ENCODE assay signal across 3 cellular contexts in the genomic region with DNA sequence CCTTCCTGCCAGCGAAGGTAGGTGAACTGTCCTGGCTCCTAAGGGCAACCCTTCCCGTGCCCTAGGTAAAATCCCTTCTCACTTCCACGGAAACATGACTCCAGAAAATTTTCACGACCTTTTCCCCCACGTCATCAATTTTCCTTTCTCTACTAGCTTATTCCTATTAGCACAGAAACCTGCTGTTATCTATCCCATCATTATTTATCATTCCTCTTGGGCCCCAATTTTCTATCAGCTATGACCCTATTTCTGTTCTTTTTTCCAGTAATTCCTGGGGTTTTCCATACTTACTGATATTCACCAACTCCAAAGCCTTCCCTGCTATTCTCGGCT.
TF ChIP-seq lines count a peak whose summit lies in the region.

No MANE protein-coding gene starts in this region.

TF ChIP-seq in IMR-90, 13 proteins besides CTCF, POLR2A, EP300 and RAD21:
- TF ChIP-seq MAFK (IDR thresholded peaks at IDR 0.05; ENCODE audit: low read depth, low read length) = peak; percentile 50; the same call in 1 of the 2 replicates
- TF ChIP-seq NFE2L2 (IDR thresholded peaks at IDR 0.05; ENCODE audit: low read depth, low read length) = no peak

TF ChIP-seq in H1, 55 proteins besides CTCF, POLR2A, EP300 and RAD21:
- no peak for TF ChIP-seq CHD1 (IDR thresholded peaks at IDR 0.05; ENCODE audit: low read depth, low read length)
- no peak for TF ChIP-seq JUN (IDR thresholded peaks at IDR 0.05; ENCODE audit: low read depth, low read length)
- no peak for TF ChIP-seq EZH2 (IDR thresholded peaks at IDR 0.05; ENCODE audit: low read depth, low read length, severe bottlenecking)
- TF ChIP-seq SP2 (IDR thresholded peaks at IDR 0.05; ENCODE audit: low read length) = no peak
- TF ChIP-seq, protein P1, sequence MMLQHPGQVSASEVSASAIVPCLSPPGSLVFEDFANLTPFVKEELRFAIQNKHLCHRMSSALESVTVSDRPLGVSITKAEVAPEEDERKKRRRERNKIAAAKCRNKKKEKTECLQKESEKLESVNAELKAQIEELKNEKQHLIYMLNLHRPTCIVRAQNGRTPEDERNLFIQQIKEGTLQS (IDR thresholded peaks at IDR 0.05; ENCODE audit: insufficient read depth, low read depth, low read length) = no peak
- TF ChIP-seq ZNF274 (IDR thresholded peaks at IDR 0.05; ENCODE audit: borderline replicate concordance, extremely low read depth, low read length) = no peak
- no peak for TF ChIP-seq RFX5 (IDR thresholded peaks at IDR 0.05; ENCODE audit: borderline replicate concordance, low read depth, low read length)
- no peak for TF ChIP-seq NRF1 (IDR thresholded peaks at IDR 0.05; ENCODE audit: low read depth, low read length)
- no peak for TF ChIP-seq JUND (IDR thresholded peaks at IDR 0.05; ENCODE audit: low read length)
- TF ChIP-seq TAF7 (optimal IDR thresholded peaks at IDR 0.05; ENCODE audit: borderline replicate concordance, low read depth, low read length) = no peak
- no peak for TF ChIP-seq SP1 (IDR thresholded peaks at IDR 0.05; ENCODE audit: low read depth, low read length)
- no peak for TF ChIP-seq RNF2 (IDR thresholded peaks at IDR 0.05; ENCODE audit: borderline replicate concordance, low read depth, low read length, missing control alignments, poor library complexity, severe bottlenecking)
- TF ChIP-seq SIX5 (IDR thresholded peaks at IDR 0.05; ENCODE audit: low read depth, low read length) = no peak
- no peak for TF ChIP-seq CBX8 (IDR thresholded peaks at IDR 0.05; ENCODE audit: borderline replicate concordance, low read depth, low read length)
- TF ChIP-seq CEBPB (IDR thresholded peaks at IDR 0.05; ENCODE audit: low read depth, low read length) = no peak
- no peak for TF ChIP-seq HDAC6 (IDR thresholded peaks at IDR 0.05; ENCODE audit: low read depth, low read length)
- no peak for TF ChIP-seq SRF (IDR thresholded peaks at IDR 0.05; ENCODE audit: low read depth, low read length)
- TF ChIP-seq EGR1 (IDR thresholded peaks at IDR 0.05; ENCODE audit: borderline replicate concordance, low read depth, low read length) = no peak

TF ChIP-seq in WTC11, 78 proteins besides CTCF, POLR2A, EP300 and RAD21:
- TF ChIP-seq ZNF263 (CRISPR knock-in tag; IDR thresholded peaks at IDR 0.05; ENCODE audit: low read depth) = no peak
- TF ChIP-seq, protein P2, sequence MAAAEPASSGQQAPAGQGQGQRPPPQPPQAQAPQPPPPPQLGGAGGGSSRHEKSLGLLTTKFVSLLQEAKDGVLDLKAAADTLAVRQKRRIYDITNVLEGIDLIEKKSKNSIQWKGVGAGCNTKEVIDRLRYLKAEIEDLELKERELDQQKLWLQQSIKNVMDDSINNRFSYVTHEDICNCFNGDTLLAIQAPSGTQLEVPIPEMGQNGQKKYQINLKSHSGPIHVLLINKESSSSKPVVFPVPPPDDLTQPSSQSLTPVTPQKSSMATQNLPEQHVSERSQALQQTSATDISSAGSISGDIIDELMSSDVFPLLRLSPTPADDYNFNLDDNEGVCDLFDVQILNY (CRISPR knock-in tag; IDR thresholded peaks at IDR 0.05) = no peak
- TF ChIP-seq, protein P3, sequence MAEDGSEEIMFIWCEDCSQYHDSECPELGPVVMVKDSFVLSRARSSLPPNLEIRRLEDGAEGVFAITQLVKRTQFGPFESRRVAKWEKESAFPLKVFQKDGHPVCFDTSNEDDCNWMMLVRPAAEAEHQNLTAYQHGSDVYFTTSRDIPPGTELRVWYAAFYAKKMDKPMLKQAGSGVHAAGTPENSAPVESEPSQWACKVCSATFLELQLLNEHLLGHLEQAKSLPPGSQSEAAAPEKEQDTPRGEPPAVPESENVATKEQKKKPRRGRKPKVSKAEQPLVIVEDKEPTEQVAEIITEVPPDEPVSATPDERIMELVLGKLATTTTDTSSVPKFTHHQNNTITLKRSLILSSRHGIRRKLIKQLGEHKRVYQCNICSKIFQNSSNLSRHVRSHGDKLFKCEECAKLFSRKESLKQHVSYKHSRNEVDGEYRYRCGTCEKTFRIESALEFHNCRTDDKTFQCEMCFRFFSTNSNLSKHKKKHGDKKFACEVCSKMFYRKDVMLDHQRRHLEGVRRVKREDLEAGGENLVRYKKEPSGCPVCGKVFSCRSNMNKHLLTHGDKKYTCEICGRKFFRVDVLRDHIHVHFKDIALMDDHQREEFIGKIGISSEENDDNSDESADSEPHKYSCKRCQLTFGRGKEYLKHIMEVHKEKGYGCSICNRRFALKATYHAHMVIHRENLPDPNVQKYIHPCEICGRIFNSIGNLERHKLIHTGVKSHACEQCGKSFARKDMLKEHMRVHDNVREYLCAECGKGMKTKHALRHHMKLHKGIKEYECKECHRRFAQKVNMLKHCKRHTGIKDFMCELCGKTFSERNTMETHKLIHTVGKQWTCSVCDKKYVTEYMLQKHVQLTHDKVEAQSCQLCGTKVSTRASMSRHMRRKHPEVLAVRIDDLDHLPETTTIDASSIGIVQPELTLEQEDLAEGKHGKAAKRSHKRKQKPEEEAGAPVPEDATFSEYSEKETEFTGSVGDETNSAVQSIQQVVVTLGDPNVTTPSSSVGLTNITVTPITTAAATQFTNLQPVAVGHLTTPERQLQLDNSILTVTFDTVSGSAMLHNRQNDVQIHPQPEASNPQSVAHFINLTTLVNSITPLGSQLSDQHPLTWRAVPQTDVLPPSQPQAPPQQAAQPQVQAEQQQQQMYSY (CRISPR knock-in tag; IDR thresholded peaks at IDR 0.05) = no peak
- TF ChIP-seq, protein P4, sequence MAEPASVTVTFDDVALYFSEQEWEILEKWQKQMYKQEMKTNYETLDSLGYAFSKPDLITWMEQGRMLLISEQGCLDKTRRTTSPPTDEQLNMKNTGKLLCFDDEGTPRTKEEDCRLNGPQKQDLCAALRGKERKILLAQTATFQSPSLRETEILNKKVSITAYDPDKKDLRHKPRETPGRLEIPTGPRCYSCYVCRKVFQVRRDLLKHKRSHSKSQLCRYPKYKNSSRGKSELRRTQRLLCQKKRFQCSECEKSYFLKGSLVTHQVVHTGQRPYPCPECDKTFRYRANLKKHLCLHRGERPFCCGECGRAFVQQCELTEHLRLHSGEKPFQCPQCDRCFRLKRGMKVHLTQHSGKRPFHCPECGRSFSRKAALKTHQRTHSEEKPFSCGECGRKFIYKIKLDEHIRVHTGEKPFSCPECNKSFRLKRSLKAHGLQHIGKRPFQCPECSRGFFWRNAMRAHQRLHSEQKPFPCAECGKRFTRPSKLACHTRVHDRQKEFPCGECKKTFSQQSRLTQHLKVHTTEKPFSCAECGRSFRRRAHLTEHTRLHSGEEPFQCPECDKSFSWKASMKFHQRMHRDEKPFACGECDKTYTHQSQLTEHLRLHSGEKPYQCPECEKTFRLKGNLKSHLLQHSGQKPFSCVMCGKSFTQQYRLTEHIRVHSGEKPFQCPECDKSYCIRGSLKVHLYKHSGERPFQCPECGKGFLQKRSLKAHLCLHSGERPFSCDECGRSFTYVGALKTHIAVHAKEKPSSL (CRISPR knock-in tag; conservative IDR thresholded peaks at IDR 0.05) = no peak
- no peak for TF ChIP-seq KAT7 (CRISPR knock-in tag; IDR thresholded peaks at IDR 0.05; ENCODE audit: borderline replicate concordance)
- TF ChIP-seq ZNF121 (CRISPR knock-in tag; IDR thresholded peaks at IDR 0.05) = no peak
- TF ChIP-seq NR2C2 (CRISPR knock-in tag; IDR thresholded peaks at IDR 0.05) = no peak
- TF ChIP-seq RELA (CRISPR knock-in tag; IDR thresholded peaks at IDR 0.05; ENCODE audit: borderline replicate concordance) = no peak
- TF ChIP-seq, protein P5, sequence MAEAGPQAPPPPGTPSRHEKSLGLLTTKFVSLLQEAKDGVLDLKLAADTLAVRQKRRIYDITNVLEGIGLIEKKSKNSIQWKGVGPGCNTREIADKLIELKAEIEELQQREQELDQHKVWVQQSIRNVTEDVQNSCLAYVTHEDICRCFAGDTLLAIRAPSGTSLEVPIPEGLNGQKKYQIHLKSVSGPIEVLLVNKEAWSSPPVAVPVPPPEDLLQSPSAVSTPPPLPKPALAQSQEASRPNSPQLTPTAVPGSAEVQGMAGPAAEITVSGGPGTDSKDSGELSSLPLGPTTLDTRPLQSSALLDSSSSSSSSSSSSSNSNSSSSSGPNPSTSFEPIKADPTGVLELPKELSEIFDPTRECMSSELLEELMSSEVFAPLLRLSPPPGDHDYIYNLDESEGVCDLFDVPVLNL (CRISPR knock-in tag; IDR thresholded peaks at IDR 0.05; ENCODE audit: borderline replicate concordance, low read depth) = no peak
